8 cellular contexts compared by ENCODE assay signal in the genomic region with DNA sequence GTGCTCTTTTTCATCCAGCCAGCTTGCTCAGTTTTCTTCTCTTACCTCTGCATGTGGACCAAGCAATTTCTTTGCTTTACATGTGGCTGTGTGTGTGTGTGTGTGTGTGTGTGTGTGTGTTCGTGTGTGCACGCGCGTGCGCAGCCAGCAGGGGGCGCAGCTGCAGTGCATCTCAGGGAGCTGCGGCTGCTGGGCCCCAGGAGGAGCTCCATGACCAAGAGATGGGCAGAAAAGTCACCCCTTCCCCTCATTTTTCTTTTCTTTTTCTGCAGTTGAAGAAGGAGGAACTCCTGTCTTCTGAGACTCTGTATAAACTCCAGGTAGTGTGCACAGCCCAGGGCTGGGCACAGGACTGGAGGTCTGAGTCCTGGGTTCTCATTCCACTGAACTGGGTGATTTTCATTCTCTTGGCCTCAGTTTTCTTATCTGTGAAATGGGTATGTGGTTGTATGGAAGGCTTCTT. TPM values are rescaled to one million over a fixed set of nuclear protein-coding genes. Genes with fewer than 3 reads are reported as not detected.
DNase-seq lines count a peak whose midpoint lies in the region; ATAC-seq and TF ChIP-seq lines count a peak whose summit lies in the region.

No MANE protein-coding gene starts in this region.

- peak; percentile 91 for TF ChIP-seq CTCF in foreskin keratinocyte (conservative IDR thresholded peaks at IDR 0.05)
- no peak for TF ChIP-seq CTCF in ovary (IDR thresholded peaks at IDR 0.05)
- peak; percentile 77 to 95 for TF ChIP-seq CTCF in tibial artery (IDR thresholded peaks at IDR 0.05)

- ATAC-seq in HG03432 (IDR thresholded peaks at IDR 0.05; ENCODE audit: unreplicated experiment) (peak; percentile 55), foreskin keratinocyte (peak; percentile 72), GM21526 (IDR thresholded peaks at IDR 0.05; ENCODE audit: low FRiP score, unreplicated experiment) (no peak)

- no peaks in the 10 kb centered on the region for H3K27me3 ChIP-seq in foreskin keratinocyte
- no peaks in the 10 kb centered on the region for H3K27me3 ChIP-seq in ovary
- H3K27me3 ChIP-seq in tibial artery = no peaks in the 10 kb centered on the region

- H3K4me1 Mint-ChIP-seq in activated T-helper 2 cell treated with anti-CD3 and anti-CD28 coated beads, Interferon-gamma antibody, Interleukin-2, Interleukin-4, amounts not matched to agents 10 μg/mL and 5 μg/mL and 100 μg/mL, durations not matched to agents 14 hours and 24 hours and 36 hours (ENCODE audit: low read depth) = peaks cover 2% of the 10 kb centered on the region

- H3K27ac Mint-ChIP-seq in activated T-helper 2 cell treated with anti-CD3 and anti-CD28 coated beads, Interferon-gamma antibody, Interleukin-2, Interleukin-4, amounts not matched to agents 10 μg/mL and 5 μg/mL and 100 μg/mL, durations not matched to agents 14 hours and 24 hours and 36 hours = no peak overlapping the region

- H3K9me3 Mint-ChIP-seq in activated T-helper 2 cell treated with anti-CD3 and anti-CD28 coated beads, Interferon-gamma antibody, Interleukin-2, Interleukin-4, amounts not matched to agents 10 μg/mL and 5 μg/mL and 100 μg/mL, durations not matched to agents 14 hours and 24 hours and 36 hours = no peaks in the 10 kb centered on the region

- 0 to 2% (median 1%) methylated on average over 7 of the region's 7 CpGs for WGBS in ovary, 3 donors

- no peak for TF ChIP-seq POLR2A in ovary (IDR thresholded peaks at IDR 0.05)

- TF ChIP-seq EP300 in ovary (IDR thresholded peaks at IDR 0.05) = no peak

- H3K9me3 ChIP-seq in ovary (no peaks in the 10 kb centered on the region), tibial artery (no peaks in the 10 kb centered on the region)

- DNase-seq in Daoy (ENCODE audit: low read depth) = peak; percentile 79
- peak; percentile 79 for DNase-seq in RPMI8226
- DNase-seq in activated T-helper 2 cell treated with anti-CD3 and anti-CD28 coated beads, Interferon-gamma antibody, Interleukin-2, Interleukin-4, amounts not matched to agents 10 μg/mL and 5 μg/mL and 100 μg/mL, durations not matched to agents 14 hours and 24 hours and 36 hours (ENCODE audit: low spot score) = peak; percentile 51
- DNase-seq in foreskin keratinocyte = peak; percentile 34 to 52
- peak in 4 of 5 donors; percentile 22 to 54 (median 26) for DNase-seq in ovary
- DNase-seq in tibial artery = peak in 1 of 2 donors; percentile 77

- no peaks in the 10 kb centered on the region for H3K36me3 Mint-ChIP-seq in activated T-helper 2 cell treated with anti-CD3 and anti-CD28 coated beads, Interferon-gamma antibody, Interleukin-2, Interleukin-4, amounts not matched to agents 10 μg/mL and 5 μg/mL and 100 μg/mL, durations not matched to agents 14 hours and 24 hours and 36 hours (ENCODE audit: low read depth)

- H3K27ac ChIP-seq in foreskin keratinocyte (no peak overlapping the region), ovary (no peak overlapping the region), tibial artery (no peak overlapping the region)

- no peak overlapping the region for H3K4me3 Mint-ChIP-seq in activated T-helper 2 cell treated with anti-CD3 and anti-CD28 coated beads, Interferon-gamma antibody, Interleukin-2, Interleukin-4, amounts not matched to agents 10 μg/mL and 5 μg/mL and 100 μg/mL, durations not matched to agents 14 hours and 24 hours and 36 hours (ENCODE audit: low read depth)

- no peaks in the 10 kb centered on the region for H3K27me3 Mint-ChIP-seq in activated T-helper 2 cell treated with anti-CD3 and anti-CD28 coated beads, Interferon-gamma antibody, Interleukin-2, Interleukin-4, amounts not matched to agents 10 μg/mL and 5 μg/mL and 100 μg/mL, durations not matched to agents 14 hours and 24 hours and 36 hours (ENCODE audit: low read depth)

- intact Hi-C loops in activated T-helper 2 cell treated with anti-CD3 and anti-CD28 coated beads, Interferon-gamma antibody, Interleukin-2, Interleukin-4, amounts not matched to agents 10 μg/mL and 5 μg/mL and 100 μg/mL, durations not matched to agents 14 hours and 24 hours and 36 hours (cut with micrococcal nuclease) = loop anchor here (1.0 to 5.0 kb wide), 2 partner anchors 64 to 113 kb away; no protein-coding TSS in a partner anchor
- intact Hi-C loops in ovary (cut with DNase I) (no loop called here), tibial artery (cut with DNase I; ENCODE audit: low total_unique reads) (loop anchor here (2.0 kb wide), 1 partner anchor 63 kb away; no protein-coding TSS in a partner anchor)

- no peaks in the 10 kb centered on the region for H3K4me1 ChIP-seq in foreskin keratinocyte
- H3K4me1 ChIP-seq in ovary (ENCODE audit: insufficient read depth) = no peaks in the 10 kb centered on the region
- H3K4me1 ChIP-seq in tibial artery = no peaks in the 10 kb centered on the region

- no peak overlapping the region for H3K4me3 ChIP-seq in ovary
- H3K4me3 ChIP-seq in tibial artery = no peak overlapping the region

- H3K36me3 ChIP-seq in ovary (no peaks in the 10 kb centered on the region), tibial artery (no peaks in the 10 kb centered on the region)

RNA-seq across cellular contexts. Expression of a gene that starts 41.8 kb away (rescaled TPM):
- total RNA-seq in Daoy (2014; rRNA removed; shearing (Covaris generic)) = not detected in 2 replicates
- not detected in 2 replicates for total RNA-seq in activated T-helper 2 cell treated with anti-CD3 and anti-CD28 coated beads, Interferon-gamma antibody, Interleukin-2, Interleukin-4, amounts not matched to agents 10 μg/mL and 5 μg/mL and 100 μg/mL, durations not matched to agents 14 hours and 24 hours and 36 hours
- not detected in 2 replicates for total RNA-seq in foreskin keratinocyte
- polyA plus RNA-seq in foreskin keratinocyte = 0.06 TPM in 2 replicates
- 1 to 10 TPM; 1.2 to 4.3 (median 2.2) TPM for total RNA-seq in ovary
- 1 to 10 TPM in 1 of 2 donors, under 1 TPM in 1; 0.65 to 6.0 TPM for polyA plus RNA-seq in ovary

Comparison
In these comparisons a context has a peak if more than half of its experiments do, and no peak if none do; other contexts are left out.
1. CTCF ChIP-seq: peak in foreskin keratinocyte (single experiment) and tibial artery (2 of 2); none in ovary (0 of 3).
2. intact Hi-C loops: an anchor here in activated T-helper 2 cell treated with anti-CD3 and anti-CD28 coated beads, Interferon-gamma antibody, Interleukin-2, Interleukin-4, amounts not matched to agents 10 μg/mL and 5 μg/mL and 100 μg/mL, durations not matched to agents 14 hours and 24 hours and 36 hours (1.0 to 5.0 kb wide) and tibial artery (2.0 kb wide); none called in ovary.